In genomic region chrX:103688949-103689348, GRCh38 we compare ENCODE assay signal across 8 cellular contexts. TPM values are rescaled to one million over a fixed set of nuclear protein-coding genes. Genes with fewer than 3 reads are reported as not detected.
DNase-seq lines count a peak whose midpoint lies in the region; ATAC-seq and TF ChIP-seq lines count a peak whose summit lies in the region.

No MANE protein-coding gene starts in this region.

- H3K79me2 ChIP-seq in H9 (ENCODE audit: insufficient read depth, low read length) = peaks cover 7% of the 10 kb centered on the region; the same call in 1 of the 2 replicates
- peaks cover 18% of the 10 kb centered on the region for H3K79me2 ChIP-seq in osteoblast (ENCODE audit: insufficient read depth, low read length)

- H3K9me3 Mint-ChIP-seq in H9 = peaks cover 0 to 17% of the 10 kb centered on the region in 2 experiments; a peak in 2 of 5 replicates

- H2BK12ac ChIP-seq in H9 (ENCODE audit: insufficient read length, low read depth, low read length) = no peak overlapping the region

- CTCF ChIA-PET in BJ (lab: Yijun Ruan, JAX) = interaction anchor here (3.0 kb wide), 1 partner anchor 86 kb away, joined by 24 read pairs; no protein-coding TSS in a partner anchor

- no CpG with 5 or more reads among the region's 4 CpGs for WGBS in H9 (ENCODE audit: extremely low coverage, insufficient read length, low lambda C conversion rate)

- no peak overlapping the region for H3K23ac ChIP-seq in H9 (ENCODE audit: insufficient read length, low read depth, low read length)

- H3K4me3 Mint-ChIP-seq in H9 = no peak overlapping the region

- peaks cover 7 to 18% (median 12%) of the 10 kb centered on the region in 3 experiments; a peak in 6 of 7 replicates for H3K36me3 Mint-ChIP-seq in H9 (ENCODE audit: insufficient read depth in 1 of 3, low read depth in 3 of 3)

- TF ChIP-seq CTCF in BJ (IDR thresholded peaks at IDR 0.05; ENCODE audit: insufficient read depth, low read depth, low read length) (peak; percentile 54), H9 (conservative IDR thresholded peaks at IDR 0.05) (peak; percentile 83), osteoblast (IDR thresholded peaks at IDR 0.05; ENCODE audit: extremely low read depth, low read depth, low read length) (peak; percentile 70)

- no peaks in the 10 kb centered on the region; the same call in 1 of the 2 replicates for H3K36me3 ChIP-seq in BJ (ENCODE audit: control insufficient read depth, insufficient read depth, low read length)
- peaks cover under 1% of the 10 kb centered on the region for H3K36me3 ChIP-seq in endocrine pancreas (ENCODE audit: control insufficient read depth, insufficient read depth, low read length)
- H3K36me3 ChIP-seq in osteoblast (ENCODE audit: insufficient read depth, low read length) = peaks cover 6% of the 10 kb centered on the region

- H3K14ac ChIP-seq in H9 (ENCODE audit: insufficient read depth, low read length) = no peak overlapping the region

- DNase-seq in BJ (ENCODE audit: low read depth) = no peak
- no peak for DNase-seq in H9
- peak; percentile 53 for DNase-seq in NOMO-1 treated with DMSO at 0.1 percent for 48 hours (lab: John Stamatoyannopoulos, UW; ENCODE audit: unreplicated experiment)
- DNase-seq in osteoblast (ENCODE audit: insufficient read length, low spot score, missing footprints) = no peak
- DNase-seq in HuH-7 (ENCODE audit: low spot score) = no peak

- H3K4me1 ChIP-seq in H9 (ENCODE audit: insufficient read depth, low read length) (no peaks in the 10 kb centered on the region), endocrine pancreas (ENCODE audit: control insufficient read depth, insufficient read depth, low read length) (peaks cover 18% of the 10 kb centered on the region), osteoblast (ENCODE audit: insufficient read depth, low read length) (peaks cover 8% of the 10 kb centered on the region)

- no peaks in the 10 kb centered on the region for H3K79me1 ChIP-seq in H9 (ENCODE audit: insufficient read depth, low read depth, low read length, poor library complexity, severe bottlenecking)

- no peak overlapping the region for H3K18ac ChIP-seq in H9 (ENCODE audit: insufficient read length, low read depth, low read length)

- H3K9ac ChIP-seq in H9 (ENCODE audit: extremely low read depth, insufficient read length, low read length) (no peak overlapping the region), endocrine pancreas (ENCODE audit: control insufficient read depth, insufficient read depth, low read length) (no peak overlapping the region)

- H2BK15ac ChIP-seq in H9 (ENCODE audit: low read depth, low read length) = no peak overlapping the region

- H3K4me2 ChIP-seq in H9 (ENCODE audit: insufficient read depth, insufficient read length, low read length) (no peak overlapping the region), osteoblast (ENCODE audit: insufficient read depth, low read length) (no peak overlapping the region)

- no peak overlapping the region for H3K27ac Mint-ChIP-seq in H9

- H3K27me3 ChIP-seq in BJ (ENCODE audit: control insufficient read depth, insufficient read depth, low read length) = no peaks in the 10 kb centered on the region
- H3K27me3 ChIP-seq in H9 (ENCODE audit: insufficient read depth, low read length) = no peaks in the 10 kb centered on the region
- H3K27me3 ChIP-seq in endocrine pancreas (ENCODE audit: control insufficient read depth, insufficient read depth, low read length) = no peaks in the 10 kb centered on the region
- peaks cover 9% of the 10 kb centered on the region for H3K27me3 ChIP-seq in osteoblast (ENCODE audit: insufficient read depth, low read length)

- H3K4ac ChIP-seq in H9 (ENCODE audit: low read depth, low read length) = no peak overlapping the region

- no peak overlapping the region for H3K56ac ChIP-seq in H9 (ENCODE audit: insufficient read length, low read depth, low read length)

- no peak overlapping the region for H3K4me3 ChIP-seq in BJ (ENCODE audit: low read depth, low read length)
- peak overlapping the region; percentile 90 for H3K4me3 ChIP-seq in endocrine pancreas (ENCODE audit: control insufficient read depth, insufficient read depth, low read length)
- no peak overlapping the region for H3K4me3 ChIP-seq in osteoblast (ENCODE audit: insufficient read depth, low read length)

- H4K20me1 ChIP-seq in H9 (ENCODE audit: control insufficient read depth, insufficient read depth, insufficient read length) = no peaks in the 10 kb centered on the region
- H4K20me1 ChIP-seq in osteoblast (ENCODE audit: insufficient read depth, low read length) = peaks cover under 1% of the 10 kb centered on the region

- peaks cover 2 to 5% of the 10 kb centered on the region in 2 experiments; a peak in 2 of 4 replicates for H3K4me1 Mint-ChIP-seq in H9

- no peak overlapping the region for H2AFZ ChIP-seq in H9 (ENCODE audit: low read length)
- no peak overlapping the region for H2AFZ ChIP-seq in osteoblast (ENCODE audit: low read length)

- H2AK5ac ChIP-seq in H9 (ENCODE audit: insufficient read length, low read length) = no peak overlapping the region

- H3K23me2 ChIP-seq in H9 (ENCODE audit: insufficient read length, low read depth, low read length, poor library complexity, severe bottlenecking) = peaks cover 9% of the 10 kb centered on the region

- H2BK120ac ChIP-seq in H9 (ENCODE audit: low read depth, low read length, poor library complexity, severe bottlenecking) = no peak overlapping the region

- no peak overlapping the region for H2BK5ac ChIP-seq in H9 (ENCODE audit: insufficient read length, low read length)

- no peak overlapping the region for H2BK20ac ChIP-seq in H9 (ENCODE audit: low read depth, low read length, poor library complexity, severe bottlenecking)

- H3K27me3 Mint-ChIP-seq in H9 (ENCODE audit: low read depth) = no peaks in the 10 kb centered on the region

- H4K5ac ChIP-seq in H9 (ENCODE audit: insufficient read length, low read depth, low read length) = no peak overlapping the region

- POLR2A ChIA-PET in BJ (lab: Charles Lee) = no interaction called here

- ATAC-seq in HG02870 (IDR thresholded peaks at IDR 0.05; ENCODE audit: unreplicated experiment) (no peak), HG03196 (IDR thresholded peaks at IDR 0.05; ENCODE audit: unreplicated experiment) (no peak)

- no peak overlapping the region for H3T11ph ChIP-seq in H9 (ENCODE audit: low read length)

- no peak overlapping the region for H3K27ac ChIP-seq in H9 (ENCODE audit: insufficient read length, low read depth, low read length)
- H3K27ac ChIP-seq in osteoblast (ENCODE audit: low read depth, low read length) = no peak overlapping the region

- H3K9me3 ChIP-seq in H9 (ENCODE audit: control insufficient read depth, low read depth, low read length) = no peaks in the 10 kb centered on the region
- H3K9me3 ChIP-seq in endocrine pancreas (ENCODE audit: control insufficient read depth, low read length) = no peaks in the 10 kb centered on the region
- H3K9me3 ChIP-seq in osteoblast (ENCODE audit: low read depth, low read length) = no peaks in the 10 kb centered on the region

- no peak overlapping the region for H4K8ac ChIP-seq in H9 (replicated peaks; ENCODE audit: insufficient read length, low read depth, low read length)

- no peak overlapping the region for H4K91ac ChIP-seq in H9 (ENCODE audit: insufficient read length, low read depth, low read length)

RNA-seq across cellular contexts. Expression of gene MORF4L2, which starts 2.5 kb away (rescaled TPM):
- 479 and 701 TPM in 2 replicates for polyA plus RNA-seq in BJ (2011; rRNA removed)
- polyA minus RNA-seq in BJ (2011; rRNA and poly(A)+ RNA removed) = 139 and 192 TPM in 2 replicates
- 367 and 378 TPM in 2 replicates for total RNA-seq in H9 (2021)
- 678 and 953 TPM in 2 replicates for total RNA-seq in osteoblast

RNA-seq across cellular contexts. Expression of gene TMEM31, which starts 21.8 kb away (rescaled TPM):
- 0.16 and 0.43 TPM in 2 replicates for polyA plus RNA-seq in BJ (2011; rRNA removed)
- not detected in 2 replicates for polyA minus RNA-seq in BJ (2011; rRNA and poly(A)+ RNA removed)
- total RNA-seq in H9 (2021) (0.55 and 0.64 TPM in 2 replicates), osteoblast (not detected in 2 replicates)
